In the genomic region with DNA sequence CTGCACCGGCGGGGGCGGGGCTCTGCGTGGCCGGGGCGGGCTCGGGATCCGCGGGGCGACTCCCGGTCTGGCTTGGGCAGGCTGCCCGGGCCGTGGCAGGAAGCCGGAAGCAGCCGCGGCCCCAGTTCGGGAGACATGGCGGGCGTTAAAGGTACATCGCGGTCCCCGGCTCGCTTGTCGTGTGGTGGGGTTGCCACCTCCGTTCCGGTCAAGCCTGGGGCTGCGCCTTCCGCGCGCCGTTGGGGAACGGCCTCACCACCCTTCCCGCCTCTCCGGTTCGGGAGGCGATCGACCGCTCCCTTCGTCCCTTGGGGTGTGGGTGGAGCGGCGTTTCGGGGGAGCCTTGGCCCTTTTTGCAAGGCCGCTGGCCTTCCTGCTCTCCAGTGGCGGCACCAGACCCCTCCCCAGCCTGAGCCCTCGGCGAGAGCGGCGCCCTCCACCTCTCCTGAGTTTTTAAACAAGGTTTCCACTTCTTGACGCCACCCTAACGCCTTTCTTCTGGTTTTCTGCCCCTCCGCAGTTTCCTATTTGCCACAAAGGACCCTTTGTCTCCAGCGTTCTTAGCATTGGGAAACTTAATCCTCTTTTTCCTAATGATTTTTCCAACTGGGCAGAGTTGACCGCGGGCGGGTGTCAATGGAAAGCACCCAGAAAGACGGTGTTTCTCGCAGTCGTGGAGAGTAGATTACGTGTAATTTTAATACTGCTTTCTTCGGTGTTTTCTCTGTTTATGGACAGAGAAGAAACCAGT, we compare ENCODE assay signal across 1 cellular context.
TF ChIP-seq lines count a peak whose summit lies in the region.

A gene with protein sequence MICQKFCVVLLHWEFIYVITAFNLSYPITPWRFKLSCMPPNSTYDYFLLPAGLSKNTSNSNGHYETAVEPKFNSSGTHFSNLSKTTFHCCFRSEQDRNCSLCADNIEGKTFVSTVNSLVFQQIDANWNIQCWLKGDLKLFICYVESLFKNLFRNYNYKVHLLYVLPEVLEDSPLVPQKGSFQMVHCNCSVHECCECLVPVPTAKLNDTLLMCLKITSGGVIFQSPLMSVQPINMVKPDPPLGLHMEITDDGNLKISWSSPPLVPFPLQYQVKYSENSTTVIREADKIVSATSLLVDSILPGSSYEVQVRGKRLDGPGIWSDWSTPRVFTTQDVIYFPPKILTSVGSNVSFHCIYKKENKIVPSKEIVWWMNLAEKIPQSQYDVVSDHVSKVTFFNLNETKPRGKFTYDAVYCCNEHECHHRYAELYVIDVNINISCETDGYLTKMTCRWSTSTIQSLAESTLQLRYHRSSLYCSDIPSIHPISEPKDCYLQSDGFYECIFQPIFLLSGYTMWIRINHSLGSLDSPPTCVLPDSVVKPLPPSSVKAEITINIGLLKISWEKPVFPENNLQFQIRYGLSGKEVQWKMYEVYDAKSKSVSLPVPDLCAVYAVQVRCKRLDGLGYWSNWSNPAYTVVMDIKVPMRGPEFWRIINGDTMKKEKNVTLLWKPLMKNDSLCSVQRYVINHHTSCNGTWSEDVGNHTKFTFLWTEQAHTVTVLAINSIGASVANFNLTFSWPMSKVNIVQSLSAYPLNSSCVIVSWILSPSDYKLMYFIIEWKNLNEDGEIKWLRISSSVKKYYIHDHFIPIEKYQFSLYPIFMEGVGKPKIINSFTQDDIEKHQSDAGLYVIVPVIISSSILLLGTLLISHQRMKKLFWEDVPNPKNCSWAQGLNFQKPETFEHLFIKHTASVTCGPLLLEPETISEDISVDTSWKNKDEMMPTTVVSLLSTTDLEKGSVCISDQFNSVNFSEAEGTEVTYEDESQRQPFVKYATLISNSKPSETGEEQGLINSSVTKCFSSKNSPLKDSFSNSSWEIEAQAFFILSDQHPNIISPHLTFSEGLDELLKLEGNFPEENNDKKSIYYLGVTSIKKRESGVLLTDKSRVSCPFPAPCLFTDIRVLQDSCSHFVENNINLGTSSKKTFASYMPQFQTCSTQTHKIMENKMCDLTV (plus strand): TSS at position 79 of the 751 bp plus-strand sequence. CDS start 144,898 bp downstream, outside the sequence.
A gene with protein sequence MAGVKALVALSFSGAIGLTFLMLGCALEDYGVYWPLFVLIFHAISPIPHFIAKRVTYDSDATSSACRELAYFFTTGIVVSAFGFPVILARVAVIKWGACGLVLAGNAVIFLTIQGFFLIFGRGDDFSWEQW (plus strand): TSS at position 79 of the 751 bp plus-strand sequence. CDS start 57 bp downstream, at position 136.

TF ChIP-seq in SK-N-SH treated with all-trans-retinoic acid at 6 μM for 48 hours, 23 proteins besides CTCF, POLR2A, EP300 and RAD21 (continued from another document):
- TF ChIP-seq ARNTL (CRISPR knock-in tag; IDR thresholded peaks at IDR 0.05; ENCODE audit: borderline replicate concordance, low read depth) (no peak), PPARA (CRISPR knock-in tag; IDR thresholded peaks at IDR 0.05; ENCODE audit: borderline replicate concordance) (no peak), ZNF565 (CRISPR knock-in tag; conservative IDR thresholded peaks at IDR 0.05; ENCODE audit: low read depth) (no peak)
- TF ChIP-seq, protein P1, sequence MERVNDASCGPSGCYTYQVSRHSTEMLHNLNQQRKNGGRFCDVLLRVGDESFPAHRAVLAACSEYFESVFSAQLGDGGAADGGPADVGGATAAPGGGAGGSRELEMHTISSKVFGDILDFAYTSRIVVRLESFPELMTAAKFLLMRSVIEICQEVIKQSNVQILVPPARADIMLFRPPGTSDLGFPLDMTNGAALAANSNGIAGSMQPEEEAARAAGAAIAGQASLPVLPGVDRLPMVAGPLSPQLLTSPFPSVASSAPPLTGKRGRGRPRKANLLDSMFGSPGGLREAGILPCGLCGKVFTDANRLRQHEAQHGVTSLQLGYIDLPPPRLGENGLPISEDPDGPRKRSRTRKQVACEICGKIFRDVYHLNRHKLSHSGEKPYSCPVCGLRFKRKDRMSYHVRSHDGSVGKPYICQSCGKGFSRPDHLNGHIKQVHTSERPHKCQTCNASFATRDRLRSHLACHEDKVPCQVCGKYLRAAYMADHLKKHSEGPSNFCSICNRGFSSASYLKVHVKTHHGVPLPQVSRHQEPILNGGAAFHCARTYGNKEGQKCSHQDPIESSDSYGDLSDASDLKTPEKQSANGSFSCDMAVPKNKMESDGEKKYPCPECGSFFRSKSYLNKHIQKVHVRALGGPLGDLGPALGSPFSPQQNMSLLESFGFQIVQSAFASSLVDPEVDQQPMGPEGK (CRISPR knock-in tag; IDR thresholded peaks at IDR 0.05; ENCODE audit: borderline replicate concordance) = no peak
